Comparison of ENCODE assay signal across 8 cellular contexts in genomic region chr19:3762501-3763459, GRCh38. TPM values are rescaled to one million over a fixed set of nuclear protein-coding genes. Genes with fewer than 3 reads are reported as not detected.
DNase-seq lines count a peak whose midpoint lies in the region; ATAC-seq and TF ChIP-seq lines count a peak whose summit lies in the region.

TSS of gene MRPL54 (plus strand) at chr19:3762682. CDS start at chr19:3762701, 19 bp downstream.

- peak within 1 kb of the TSS; percentile 90 for H3K9ac ChIP-seq in KMS-11

- H4K20me1 ChIP-seq in KMS-11 (ENCODE audit: insufficient read depth), result no peaks in the 10 kb centered on the region

- no peak within 1 kb of the TSS for H3K4me3 ChIP-seq in KMS-11 (IDR thresholded peaks at IDR 0.05; ENCODE audit: insufficient read depth, low read depth, low read length)
- peak within 1 kb of the TSS; percentile 72 to 93 (median 90) for H3K4me3 ChIP-seq in Peyer's patch
- H3K4me3 ChIP-seq in muscle layer of duodenum (ENCODE audit: low read depth in 1 of 2, low read length in 2 of 2), result peak within 1 kb of the TSS; percentile 89 to 95

- H3K9me3 ChIP-seq in Peyer's patch, result no peaks in the 10 kb centered on the region
- no peaks in the 10 kb centered on the region for H3K9me3 ChIP-seq in muscle layer of duodenum (ENCODE audit: control insufficient read depth in 1 of 2, low read length in 2 of 2)

- H3K79me2 ChIP-seq in KMS-11 (ENCODE audit: insufficient read depth, low read depth), result peaks cover 10% of the 10 kb centered on the region; the same call in 1 of the 2 replicates

- H3K36me3 ChIP-seq in KMS-11 (ENCODE audit: insufficient read depth) (no peaks in the 10 kb centered on the region), Peyer's patch (peaks cover 0 to 50% (median 0%) of the 10 kb centered on the region in 3 donors), muscle layer of duodenum (ENCODE audit: control insufficient read depth in 1 of 2, insufficient read depth in 2 of 2, low read length in 2 of 2) (peaks cover 17 to 39% of the 10 kb centered on the region in 2 donors)

- H3K27ac ChIP-seq in KMS-11, result peak within 1 kb of the TSS; percentile 91
- H3K27ac ChIP-seq in Peyer's patch, result peak within 1 kb of the TSS; percentile 94 to 100 (median 96)
- peak within 1 kb of the TSS; percentile 98 for H3K27ac ChIP-seq in muscle layer of duodenum (ENCODE audit: low read length)

- peak within 1 kb of the TSS; percentile 80 for H3K4me2 ChIP-seq in KMS-11

- peak within 1 kb of the TSS; percentile 86 for H2AFZ ChIP-seq in KMS-11 (ENCODE audit: low read depth)

- DNase-seq in DMS53 treated with DMSO at 0.1 percent for 48 hours (lab: John Stamatoyannopoulos, UW; ENCODE audit: unreplicated experiment) (peak; percentile 90), Peyer's patch (peak; percentile 97 to 100 (median 99))
- DNase-seq in activated T-cell treated with anti-CD3 and anti-CD28 coated beads, Interleukin-2, amount 50 U/mL, for 48 hours, result peak; percentile 99
- peak; percentile 99 for DNase-seq in stimulated activated CD8-positive, alpha-beta memory T cell treated with anti-CD3 and anti-CD28 coated beads, Interleukin-7, amount 100 ng/mL, for 4 hours (ENCODE audit: low read depth in 2 of 2)

- ATAC-seq in GM21737 (IDR thresholded peaks at IDR 0.05; ENCODE audit: unreplicated experiment) (peak; percentile 60), esophagus mucosa (peak; percentile 95)

- TF ChIP-seq CTCF in KMS-11 (conservative IDR thresholded peaks at IDR 0.05; ENCODE audit: low read depth, low read length), result no peak
- peak in 2 of 6 experiments; percentile 14 to 23 for TF ChIP-seq CTCF in Peyer's patch (IDR thresholded peaks at IDR 0.05)

- peak; percentile 67 to 86 for TF ChIP-seq POLR2A in Peyer's patch (IDR thresholded peaks at IDR 0.05)

- H3K4me1 ChIP-seq in KMS-11 (ENCODE audit: low read depth, poor library complexity, severe bottlenecking) (peaks cover 23% of the 10 kb centered on the region), Peyer's patch (peaks cover 0 to 37% (median 25%) of the 10 kb centered on the region in 4 donors), muscle layer of duodenum (ENCODE audit: control insufficient read depth in 1 of 2, insufficient read depth in 2 of 2, low read length in 2 of 2) (peaks cover 3 to 37% of the 10 kb centered on the region in 2 donors)

- H3K27me3 ChIP-seq in KMS-11 (ENCODE audit: insufficient read depth, low read depth) (no peaks in the 10 kb centered on the region), Peyer's patch (no peaks in the 10 kb centered on the region), muscle layer of duodenum (ENCODE audit: low read depth, low read length) (no peaks in the 10 kb centered on the region)

RNA-seq across cellular contexts. Expression of gene MRPL54, which starts in this region (rescaled TPM):
- total RNA-seq in Peyer's patch (10 to 100 TPM; 21.4 to 58.5 (median 47.2) TPM), esophagus mucosa (62.3 TPM)
